ENCODE assay signal across 11 cellular contexts in genomic region chr12:116009805-116010204, GRCh38.
DNase-seq lines count a peak whose midpoint lies in the region; ATAC-seq, FAIRE-seq and TF ChIP-seq lines count a peak whose summit lies in the region.
"Had no signal": no experiment of that assay in that cellular context is flagged by ENCODE, and none has a peak within 500 bp of the region (broad histone marks: within the 10 kb centered on the region; RNA-seq: fewer than 3 reads in every experiment).

No MANE protein-coding gene starts in this region.

- H3K79me2 ChIP-seq in DOHH2 (ENCODE audit: control insufficient read depth, low read length) (no peaks in the 10 kb centered on the region), Loucy (ENCODE audit: insufficient read depth, low read length) (no peaks in the 10 kb centered on the region), osteoblast (ENCODE audit: insufficient read depth, low read length) (peaks cover 39% of the 10 kb centered on the region)

- H3K4me2 ChIP-seq in DOHH2 (ENCODE audit: low read length): no peak overlapping the region
- H3K4me2 ChIP-seq in Loucy (ENCODE audit: low read depth, low read length, poor library complexity, severe bottlenecking): no peak overlapping the region
- no peak overlapping the region for H3K4me2 ChIP-seq in osteoblast (ENCODE audit: insufficient read depth, low read length)

- no peak overlapping the region for H3K27ac ChIP-seq in DOHH2 (ENCODE audit: low read depth, low read length)
- H3K27ac ChIP-seq in osteoblast (ENCODE audit: low read depth, low read length): no peak overlapping the region

- peak; percentile 37 for TF ChIP-seq CTCF in DOHH2 (IDR thresholded peaks at IDR 0.05; ENCODE audit: low read depth, low read length, poor library complexity, severe bottlenecking)
- TF ChIP-seq CTCF in Loucy (conservative IDR thresholded peaks at IDR 0.05; ENCODE audit: low read length): peak; percentile 56
- peak; percentile 65 for TF ChIP-seq CTCF in chondrocyte (IDR thresholded peaks at IDR 0.05)
- peak; percentile 54 for TF ChIP-seq CTCF in osteoblast (IDR thresholded peaks at IDR 0.05; ENCODE audit: extremely low read depth, low read depth, low read length)

- no peaks in the 10 kb centered on the region for H3K4me1 ChIP-seq in DOHH2 (ENCODE audit: control insufficient read depth, low read length)
- no peaks in the 10 kb centered on the region for H3K4me1 ChIP-seq in Loucy (ENCODE audit: insufficient read depth, low read length, poor library complexity, severe bottlenecking)
- no peaks in the 10 kb centered on the region for H3K4me1 ChIP-seq in osteoblast (ENCODE audit: insufficient read depth, low read length)

- no peaks in the 10 kb centered on the region for H3K27me3 Mint-ChIP-seq in chondrocyte (ENCODE audit: low read depth)
- H3K27me3 Mint-ChIP-seq: activated naive CD8-positive, alpha-beta T cell treated with anti-CD3 and anti-CD28 coated beads, Interleukin-2, amount 50 U/mL, for 24 hours; T-cell had no signal

- H3K36me3 Mint-ChIP-seq in chondrocyte (ENCODE audit: low read depth): peaks cover 46% of the 10 kb centered on the region

- no peak for ATAC-seq in GM18867 (IDR thresholded peaks at IDR 0.05; ENCODE audit: unreplicated experiment)
- ATAC-seq: activated naive CD8-positive, alpha-beta T cell treated with anti-CD3 and anti-CD28 coated beads, Interleukin-2, amount 50 U/mL, for 24 hours; T-cell had no signal

- H3K4me3 Mint-ChIP-seq in chondrocyte (ENCODE audit: unreplicated experiment): no peak overlapping the region
- H3K4me3 Mint-ChIP-seq: activated naive CD8-positive, alpha-beta T cell treated with anti-CD3 and anti-CD28 coated beads, Interleukin-2, amount 50 U/mL, for 24 hours; T-cell had no signal

- H4K20me1 ChIP-seq in DOHH2 (ENCODE audit: control insufficient read depth, insufficient read depth, low read depth, low read length) (no peaks in the 10 kb centered on the region), Loucy (ENCODE audit: insufficient read depth, low read length, poor library complexity, severe bottlenecking) (no peaks in the 10 kb centered on the region), osteoblast (ENCODE audit: insufficient read depth, low read length) (peaks cover 12% of the 10 kb centered on the region)

- no peak overlapping the region for H3K4me3 ChIP-seq in DOHH2 (ENCODE audit: low read length)
- no peak overlapping the region for H3K4me3 ChIP-seq in Loucy (ENCODE audit: low read length, poor library complexity, severe bottlenecking)
- H3K4me3 ChIP-seq in osteoblast (ENCODE audit: insufficient read depth, low read length): no peak overlapping the region

- H3K36me3 ChIP-seq in DOHH2 (ENCODE audit: control insufficient read depth, low read length) (peaks cover 12% of the 10 kb centered on the region), Loucy (ENCODE audit: insufficient read depth, low read length) (peaks cover 95% of the 10 kb centered on the region; the same call in 1 of the 2 replicates), osteoblast (ENCODE audit: insufficient read depth, low read length) (peaks cover 83% of the 10 kb centered on the region)

- H3K9me3 ChIP-seq in DOHH2 (ENCODE audit: control insufficient read depth, insufficient read depth, low read length) (no peaks in the 10 kb centered on the region), Loucy (ENCODE audit: insufficient read depth, low read depth, low read length) (no peaks in the 10 kb centered on the region), osteoblast (ENCODE audit: low read depth, low read length) (no peaks in the 10 kb centered on the region)

- peaks cover under 1% of the 10 kb centered on the region for H3K4me1 Mint-ChIP-seq in chondrocyte (ENCODE audit: low read depth)
- H3K4me1 Mint-ChIP-seq: activated naive CD8-positive, alpha-beta T cell treated with anti-CD3 and anti-CD28 coated beads, Interleukin-2, amount 50 U/mL, for 24 hours; T-cell had no signal

- DNase-seq in chondrocyte (ENCODE audit: low spot score) (no peak), osteoblast (ENCODE audit: insufficient read length, low spot score, missing footprints) (peak; percentile 67), NCI-H2081 (lab: John Stamatoyannopoulos, UW) (no peak), EL (no peak), GM12892 (ENCODE audit: insufficient read length) (no peak)
- DNase-seq: activated naive CD8-positive, alpha-beta T cell treated with anti-CD3 and anti-CD28 coated beads, Interleukin-2, amount 50 U/mL, for 24 hours; NCI-H526; T-cell had no signal

- H2AFZ ChIP-seq in Loucy (ENCODE audit: low read length) (no peak overlapping the region), osteoblast (ENCODE audit: low read length) (no peak overlapping the region)

- no peaks in the 10 kb centered on the region for H3K9me2 ChIP-seq in DOHH2 (replicated peaks; ENCODE audit: control insufficient read depth, low read length)
- no peaks in the 10 kb centered on the region for H3K9me2 ChIP-seq in Loucy (replicated peaks; ENCODE audit: low read depth, low read length)

- no peak for TF ChIP-seq POLR2A in GM12892 (IDR thresholded peaks at IDR 0.05; ENCODE audit: low read depth, low read length)

- no peak for FAIRE-seq in GM12892 (lab: Jason Lieb, UNC)

- no peaks in the 10 kb centered on the region for H3F3A ChIP-seq in DOHH2 (ENCODE audit: control insufficient read depth, insufficient read depth)
- no peaks in the 10 kb centered on the region for H3F3A ChIP-seq in Loucy (ENCODE audit: low read depth)

- no peak overlapping the region for H3K9ac ChIP-seq in Loucy (ENCODE audit: low read depth, low read length, poor library complexity, severe bottlenecking)

- no peak overlapping the region for H3K27ac Mint-ChIP-seq in chondrocyte (ENCODE audit: unreplicated experiment)
- H3K27ac Mint-ChIP-seq: activated naive CD8-positive, alpha-beta T cell treated with anti-CD3 and anti-CD28 coated beads, Interleukin-2, amount 50 U/mL, for 24 hours; T-cell had no signal

- H3K9me3 Mint-ChIP-seq in chondrocyte (ENCODE audit: low read depth): no peaks in the 10 kb centered on the region
- H3K9me3 Mint-ChIP-seq: activated naive CD8-positive, alpha-beta T cell treated with anti-CD3 and anti-CD28 coated beads, Interleukin-2, amount 50 U/mL, for 24 hours; T-cell had no signal

- H3K27me3 ChIP-seq in DOHH2 (ENCODE audit: control insufficient read depth, low read length) (no peaks in the 10 kb centered on the region), Loucy (ENCODE audit: insufficient read depth, low read length, poor library complexity, severe bottlenecking) (no peaks in the 10 kb centered on the region), osteoblast (ENCODE audit: insufficient read depth, low read length) (no peaks in the 10 kb centered on the region)
